Comparison of ENCODE assay signal across 1 cellular context in the genomic region with DNA sequence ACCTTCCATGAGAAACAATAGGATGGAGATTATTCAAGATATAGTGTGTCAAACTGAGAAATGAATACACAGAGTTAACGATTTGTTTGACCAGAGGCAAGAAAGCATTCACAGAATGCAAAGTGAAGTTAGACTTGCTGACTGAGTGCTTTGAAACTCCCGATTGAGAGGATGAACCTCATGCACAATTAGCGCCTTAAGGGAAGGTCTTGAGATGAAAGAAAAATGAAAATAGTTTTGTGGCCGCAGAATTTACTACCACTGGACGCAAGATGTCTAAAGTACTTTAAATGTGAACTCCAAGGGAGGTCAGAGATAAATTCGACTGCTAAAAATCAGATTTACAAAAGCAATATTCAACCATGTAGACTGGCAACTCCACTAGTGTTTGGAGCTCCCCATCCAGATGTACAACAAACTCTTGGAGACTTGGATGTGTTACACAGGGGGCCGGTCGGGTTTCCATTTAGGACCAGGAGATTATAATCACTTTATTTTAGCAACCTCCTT.
TF ChIP-seq lines count a peak whose summit lies in the region.

No MANE protein-coding gene starts in this region.

TF ChIP-seq in GM23338, 12 proteins besides CTCF, POLR2A, EP300 and RAD21 (continued from another document):
- TF ChIP-seq, protein P1, sequence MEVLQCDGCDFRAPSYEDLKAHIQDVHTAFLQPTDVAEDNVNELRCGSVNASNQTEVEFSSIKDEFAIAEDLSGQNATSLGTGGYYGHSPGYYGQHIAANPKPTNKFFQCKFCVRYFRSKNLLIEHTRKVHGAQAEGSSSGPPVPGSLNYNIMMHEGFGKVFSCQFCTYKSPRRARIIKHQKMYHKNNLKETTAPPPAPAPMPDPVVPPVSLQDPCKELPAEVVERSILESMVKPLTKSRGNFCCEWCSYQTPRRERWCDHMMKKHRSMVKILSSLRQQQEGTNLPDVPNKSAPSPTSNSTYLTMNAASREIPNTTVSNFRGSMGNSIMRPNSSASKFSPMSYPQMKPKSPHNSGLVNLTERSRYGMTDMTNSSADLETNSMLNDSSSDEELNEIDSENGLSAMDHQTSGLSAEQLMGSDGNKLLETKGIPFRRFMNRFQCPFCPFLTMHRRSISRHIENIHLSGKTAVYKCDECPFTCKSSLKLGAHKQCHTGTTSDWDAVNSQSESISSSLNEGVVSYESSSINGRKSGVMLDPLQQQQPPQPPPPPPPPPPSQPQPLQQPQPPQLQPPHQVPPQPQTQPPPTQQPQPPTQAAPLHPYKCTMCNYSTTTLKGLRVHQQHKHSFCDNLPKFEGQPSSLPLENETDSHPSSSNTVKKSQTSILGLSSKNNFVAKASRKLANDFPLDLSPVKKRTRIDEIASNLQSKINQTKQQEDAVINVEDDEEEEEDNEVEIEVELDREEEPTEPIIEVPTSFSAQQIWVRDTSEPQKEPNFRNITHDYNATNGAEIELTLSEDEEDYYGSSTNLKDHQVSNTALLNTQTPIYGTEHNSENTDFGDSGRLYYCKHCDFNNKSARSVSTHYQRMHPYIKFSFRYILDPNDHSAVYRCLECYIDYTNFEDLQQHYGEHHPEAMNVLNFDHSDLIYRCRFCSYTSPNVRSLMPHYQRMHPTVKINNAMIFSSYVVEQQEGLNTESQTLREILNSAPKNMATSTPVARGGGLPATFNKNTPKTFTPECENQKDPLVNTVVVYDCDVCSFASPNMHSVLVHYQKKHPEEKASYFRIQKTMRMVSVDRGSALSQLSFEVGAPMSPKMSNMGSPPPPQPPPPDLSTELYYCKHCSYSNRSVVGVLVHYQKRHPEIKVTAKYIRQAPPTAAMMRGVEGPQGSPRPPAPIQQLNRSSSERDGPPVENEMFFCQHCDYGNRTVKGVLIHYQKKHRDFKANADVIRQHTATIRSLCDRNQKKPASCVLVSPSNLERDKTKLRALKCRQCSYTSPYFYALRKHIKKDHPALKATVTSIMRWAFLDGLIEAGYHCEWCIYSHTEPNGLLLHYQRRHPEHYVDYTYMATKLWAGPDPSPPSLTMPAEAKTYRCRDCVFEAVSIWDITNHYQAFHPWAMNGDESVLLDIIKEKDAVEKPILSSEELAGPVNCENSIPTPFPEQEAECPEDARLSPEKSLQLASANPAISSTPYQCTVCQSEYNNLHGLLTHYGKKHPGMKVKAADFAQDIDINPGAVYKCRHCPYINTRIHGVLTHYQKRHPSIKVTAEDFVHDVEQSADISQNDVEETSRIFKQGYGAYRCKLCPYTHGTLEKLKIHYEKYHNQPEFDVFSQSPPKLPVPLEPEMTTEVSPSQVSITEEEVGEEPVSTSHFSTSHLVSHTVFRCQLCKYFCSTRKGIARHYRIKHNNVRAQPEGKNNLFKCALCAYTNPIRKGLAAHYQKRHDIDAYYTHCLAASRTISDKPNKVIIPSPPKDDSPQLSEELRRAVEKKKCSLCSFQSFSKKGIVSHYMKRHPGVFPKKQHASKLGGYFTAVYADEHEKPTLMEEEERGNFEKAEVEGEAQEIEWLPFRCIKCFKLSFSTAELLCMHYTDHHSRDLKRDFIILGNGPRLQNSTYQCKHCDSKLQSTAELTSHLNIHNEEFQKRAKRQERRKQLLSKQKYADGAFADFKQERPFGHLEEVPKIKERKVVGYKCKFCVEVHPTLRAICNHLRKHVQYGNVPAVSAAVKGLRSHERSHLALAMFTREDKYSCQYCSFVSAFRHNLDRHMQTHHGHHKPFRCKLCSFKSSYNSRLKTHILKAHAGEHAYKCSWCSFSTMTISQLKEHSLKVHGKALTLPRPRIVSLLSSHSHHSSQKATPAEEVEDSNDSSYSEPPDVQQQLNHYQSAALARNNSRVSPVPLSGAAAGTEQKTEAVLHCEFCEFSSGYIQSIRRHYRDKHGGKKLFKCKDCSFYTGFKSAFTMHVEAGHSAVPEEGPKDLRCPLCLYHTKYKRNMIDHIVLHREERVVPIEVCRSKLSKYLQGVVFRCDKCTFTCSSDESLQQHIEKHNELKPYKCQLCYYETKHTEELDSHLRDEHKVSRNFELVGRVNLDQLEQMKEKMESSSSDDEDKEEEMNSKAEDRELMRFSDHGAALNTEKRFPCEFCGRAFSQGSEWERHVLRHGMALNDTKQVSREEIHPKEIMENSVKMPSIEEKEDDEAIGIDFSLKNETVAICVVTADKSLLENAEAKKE (CRISPR knock-in tag; IDR thresholded peaks at IDR 0.05) = no peak
- TF ChIP-seq, protein P2, sequence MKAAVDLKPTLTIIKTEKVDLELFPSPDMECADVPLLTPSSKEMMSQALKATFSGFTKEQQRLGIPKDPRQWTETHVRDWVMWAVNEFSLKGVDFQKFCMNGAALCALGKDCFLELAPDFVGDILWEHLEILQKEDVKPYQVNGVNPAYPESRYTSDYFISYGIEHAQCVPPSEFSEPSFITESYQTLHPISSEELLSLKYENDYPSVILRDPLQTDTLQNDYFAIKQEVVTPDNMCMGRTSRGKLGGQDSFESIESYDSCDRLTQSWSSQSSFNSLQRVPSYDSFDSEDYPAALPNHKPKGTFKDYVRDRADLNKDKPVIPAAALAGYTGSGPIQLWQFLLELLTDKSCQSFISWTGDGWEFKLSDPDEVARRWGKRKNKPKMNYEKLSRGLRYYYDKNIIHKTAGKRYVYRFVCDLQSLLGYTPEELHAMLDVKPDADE (IDR thresholded peaks at IDR 0.05) = no peak
- no peak for TF ChIP-seq NANOG (IDR thresholded peaks at IDR 0.05; ENCODE audit: borderline replicate concordance)
- no peak for TF ChIP-seq ZNF114 (CRISPR knock-in tag; IDR thresholded peaks at IDR 0.05)
- no peak for TF ChIP-seq CREB1 (CRISPR knock-in tag; IDR thresholded peaks at IDR 0.05; ENCODE audit: low read depth)
- TF ChIP-seq, protein P3, sequence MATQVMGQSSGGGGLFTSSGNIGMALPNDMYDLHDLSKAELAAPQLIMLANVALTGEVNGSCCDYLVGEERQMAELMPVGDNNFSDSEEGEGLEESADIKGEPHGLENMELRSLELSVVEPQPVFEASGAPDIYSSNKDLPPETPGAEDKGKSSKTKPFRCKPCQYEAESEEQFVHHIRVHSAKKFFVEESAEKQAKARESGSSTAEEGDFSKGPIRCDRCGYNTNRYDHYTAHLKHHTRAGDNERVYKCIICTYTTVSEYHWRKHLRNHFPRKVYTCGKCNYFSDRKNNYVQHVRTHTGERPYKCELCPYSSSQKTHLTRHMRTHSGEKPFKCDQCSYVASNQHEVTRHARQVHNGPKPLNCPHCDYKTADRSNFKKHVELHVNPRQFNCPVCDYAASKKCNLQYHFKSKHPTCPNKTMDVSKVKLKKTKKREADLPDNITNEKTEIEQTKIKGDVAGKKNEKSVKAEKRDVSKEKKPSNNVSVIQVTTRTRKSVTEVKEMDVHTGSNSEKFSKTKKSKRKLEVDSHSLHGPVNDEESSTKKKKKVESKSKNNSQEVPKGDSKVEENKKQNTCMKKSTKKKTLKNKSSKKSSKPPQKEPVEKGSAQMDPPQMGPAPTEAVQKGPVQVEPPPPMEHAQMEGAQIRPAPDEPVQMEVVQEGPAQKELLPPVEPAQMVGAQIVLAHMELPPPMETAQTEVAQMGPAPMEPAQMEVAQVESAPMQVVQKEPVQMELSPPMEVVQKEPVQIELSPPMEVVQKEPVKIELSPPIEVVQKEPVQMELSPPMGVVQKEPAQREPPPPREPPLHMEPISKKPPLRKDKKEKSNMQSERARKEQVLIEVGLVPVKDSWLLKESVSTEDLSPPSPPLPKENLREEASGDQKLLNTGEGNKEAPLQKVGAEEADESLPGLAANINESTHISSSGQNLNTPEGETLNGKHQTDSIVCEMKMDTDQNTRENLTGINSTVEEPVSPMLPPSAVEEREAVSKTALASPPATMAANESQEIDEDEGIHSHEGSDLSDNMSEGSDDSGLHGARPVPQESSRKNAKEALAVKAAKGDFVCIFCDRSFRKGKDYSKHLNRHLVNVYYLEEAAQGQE (IDR thresholded peaks at IDR 0.05; ENCODE audit: unreplicated experiment) = no peak
- no peak for TF ChIP-seq STAT1 (IDR thresholded peaks at IDR 0.05; ENCODE audit: unreplicated experiment)
